Comparison of ENCODE assay signal across 28 cellular contexts in the genomic region with DNA sequence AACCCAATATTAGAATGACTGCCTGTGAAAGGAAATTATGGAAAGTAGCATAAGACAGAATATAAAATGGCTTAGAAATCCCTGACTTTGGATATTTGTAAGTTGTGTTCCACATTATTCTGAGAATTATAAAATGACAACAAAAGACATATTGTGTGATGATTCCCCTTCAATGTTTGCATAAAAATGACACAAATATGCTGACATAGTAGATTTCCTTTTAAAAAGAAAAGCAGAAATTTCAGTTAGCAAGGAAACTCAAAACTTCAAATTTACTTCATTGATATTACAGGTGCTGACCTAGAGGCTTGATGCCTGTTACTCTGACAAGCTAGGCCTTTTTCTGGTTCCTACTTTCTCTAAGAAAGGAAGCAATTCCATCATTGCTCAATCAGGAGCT.
"Had no signal": no experiment of that assay in that cellular context is flagged by ENCODE, and none has a peak within 500 bp of the region (broad histone marks: within the 10 kb centered on the region; RNA-seq: fewer than 3 reads in every experiment).

No MANE protein-coding gene starts in this region.

- H3K4me1 ChIP-seq: neural progenitor cell, parathyroid adenoma, psoas muscle, spleen, suprapubic skin, testis, tibial artery, transverse colon, upper lobe of right lung, uterus had no signal

- H3K36me3 ChIP-seq: neural progenitor cell, ovary, spleen, suprapubic skin, tibial artery, transverse colon, upper lobe of right lung, uterus had no signal

- H3K4me2 ChIP-seq: neural progenitor cell, smooth muscle cell had no signal

- H3K9ac ChIP-seq: neural progenitor cell, parathyroid adenoma had no signal

- H3K4me3 ChIP-seq: neural progenitor cell, ovary, psoas muscle, skin epidermis, smooth muscle cell, spleen, suprapubic skin, testis, tibial artery, transverse colon, upper lobe of right lung, uterus had no signal

- H2AFZ ChIP-seq: neural progenitor cell, parathyroid adenoma had no signal

- DNase-seq: natural killer cell; occipital lobe; ovary; posterior cingulate gyrus; psoas muscle; right cardiac atrium; spleen; stimulated activated CD4-positive, alpha-beta T cell treated with anti-CD3 and anti-CD28 coated beads, Interleukin-12 subunit alpha, Interleukin-12 subunit beta, amount 100 ng/mL, for 4 hours; stimulated activated CD4-positive, alpha-beta T cell treated with anti-CD3 and anti-CD28 coated beads, Interleukin-1b, Interleukin-23, amount 100 ng/mL, for 48 hours; stimulated activated CD4-positive, alpha-beta T cell treated with anti-CD3 and anti-CD28 coated beads, Interleukin-4, amount 100 ng/mL, for 1 hour; stimulated activated CD4-positive, alpha-beta T cell treated with anti-CD3 and anti-CD28 coated beads, Interleukin-4, amount 100 ng/mL, for 4 hours; stimulated activated CD8-positive, alpha-beta memory T cell treated with anti-CD3 and anti-CD28 coated beads, Interleukin-4, amount 100 ng/mL, for 48 hours; stimulated activated naive CD4-positive, alpha-beta T cell; stimulated activated naive CD8-positive, alpha-beta T cell treated with anti-CD3 and anti-CD28 coated beads, Interleukin-15, amount 100 ng/mL, for 72 hours; stimulated activated naive CD8-positive, alpha-beta T cell treated with anti-CD3 and anti-CD28 coated beads, Interleukin-15, Interleukin-2, amounts not matched to agents 100 U/mL and 50 U/mL, for 24 hours; substantia nigra; testis; tibial artery; transverse colon; upper lobe of right lung; uterus had no signal

- ATAC-seq: natural killer cell; psoas muscle; right cardiac atrium; sciatic nerve; stimulated activated memory B cell treated with anti-CD40 and anti-IgM and Interleukin-4, amounts not matched to agents 10 μg/mL and 1 μg/mL and 100 μg/mL, for 72 hours; stimulated activated naive CD8-positive, alpha-beta T cell treated with anti-CD3 and anti-CD28 coated beads, Interleukin-15, amount 100 ng/mL, for 72 hours; stimulated activated naive CD8-positive, alpha-beta T cell treated with anti-CD3 and anti-CD28 coated beads, Interleukin-15, Interleukin-2, amounts not matched to agents 100 U/mL and 50 U/mL, for 24 hours; upper lobe of right lung had no signal

- H3K79me2 ChIP-seq: parathyroid adenoma had no signal

- H3K27ac ChIP-seq: neural progenitor cell, ovary, parathyroid adenoma, psoas muscle, skin epidermis, spleen, suprapubic skin, testis, tibial artery, transverse colon, upper lobe of right lung, uterus had no signal

- H3K27me3 ChIP-seq: neural progenitor cell, ovary, spleen, suprapubic skin, testis, tibial artery, transverse colon, upper lobe of right lung, uterus had no signal

- H3K9me3 ChIP-seq: ovary, psoas muscle, suprapubic skin, testis, tibial artery, upper lobe of right lung, uterus had no signal
